Comparison of ENCODE assay signal across 8 cellular contexts in the genomic region with DNA sequence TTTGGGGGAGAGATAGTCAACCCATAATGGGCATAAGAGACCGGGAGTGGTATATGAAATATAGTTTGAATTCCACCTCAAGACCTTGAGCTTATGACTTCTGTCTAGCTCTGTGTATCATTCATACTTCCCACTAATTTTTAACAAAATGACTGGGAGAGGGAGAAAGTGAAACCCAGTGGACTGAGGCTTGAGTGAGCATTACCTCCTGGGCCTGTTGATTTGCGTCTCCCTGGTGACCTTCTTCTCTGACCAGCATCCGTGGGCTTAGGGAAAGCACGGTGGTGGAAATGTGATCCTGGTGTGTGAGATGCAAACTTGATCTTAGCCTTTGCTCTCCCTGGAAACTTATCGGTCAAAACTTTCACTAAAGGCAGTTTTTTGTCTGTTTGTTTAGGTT.
DNase-seq lines count a peak whose midpoint lies in the region; ATAC-seq and TF ChIP-seq lines count a peak whose summit lies in the region.

No MANE protein-coding gene starts in this region.

- peaks cover 10% of the 10 kb centered on the region for H3K9me3 ChIP-seq in DND-41 (ENCODE audit: insufficient read depth, low read length, severe bottlenecking)
- H3K9me3 ChIP-seq in parathyroid adenoma (ENCODE audit: control insufficient read depth, low read length) = no peaks in the 10 kb centered on the region
- H3K9me3 ChIP-seq in SJCRH30 (replicated peaks) = 0 out of 2 replicates have a peak, but pooled peaks cover 3% of the 10 kb centered on the region

- no peak for ATAC-seq in DND-41 (ENCODE audit: insufficient read depth, low read depth)

- no peaks in the 10 kb centered on the region for H4K20me1 ChIP-seq in DND-41 (ENCODE audit: insufficient read depth, low read length)

- no peaks in the 10 kb centered on the region for H3K27me3 ChIP-seq in DND-41 (ENCODE audit: insufficient read depth, low read length, poor library complexity)
- no peaks in the 10 kb centered on the region for H3K27me3 ChIP-seq in parathyroid adenoma (ENCODE audit: control insufficient read depth, insufficient read depth, low read length)
- no peaks in the 10 kb centered on the region for H3K27me3 ChIP-seq in SJCRH30

- H3K36me3 ChIP-seq in DND-41 (ENCODE audit: insufficient read depth, low read length) (peaks cover 82% of the 10 kb centered on the region), parathyroid adenoma (ENCODE audit: control insufficient read depth, insufficient read depth, low read length) (no peaks in the 10 kb centered on the region), SJCRH30 (no peaks in the 10 kb centered on the region; the same call in 1 of the 2 replicates)

- TF ChIP-seq CTCF in DND-41 (IDR thresholded peaks at IDR 0.05; ENCODE audit: borderline replicate concordance, extremely low read depth, low read length, poor library complexity, severe bottlenecking) (no peak), fibroblast of villous mesenchyme (IDR thresholded peaks at IDR 0.05; ENCODE audit: insufficient read depth, low read depth, low read length) (no peak), parathyroid adenoma (IDR thresholded peaks at IDR 0.05) (no peak)

- H3K27ac ChIP-seq in DND-41 (ENCODE audit: low read length) = peak overlapping the region; percentile 66; the same call in 1 of the 2 replicates
- H3K27ac ChIP-seq in parathyroid adenoma = peak overlapping the region; percentile 76
- H3K27ac ChIP-seq in SJCRH30 = no peak overlapping the region

- H3K9ac ChIP-seq in DND-41 (ENCODE audit: low read depth, low read length) (no peak overlapping the region), parathyroid adenoma (no peak overlapping the region)

- intact Hi-C loops in posterior cingulate gyrus (cut with DNase I) = no loop called here

- H2AFZ ChIP-seq in DND-41 (ENCODE audit: low read depth, low read length) (no peak overlapping the region), parathyroid adenoma (no peak overlapping the region)

- peaks cover 46% of the 10 kb centered on the region for H3K79me2 ChIP-seq in DND-41 (ENCODE audit: insufficient read depth, low read length)
- H3K79me2 ChIP-seq in parathyroid adenoma = no peaks in the 10 kb centered on the region

- H3K4me2 ChIP-seq in DND-41 (ENCODE audit: insufficient read depth, low read length) (no peak overlapping the region), parathyroid adenoma (ENCODE audit: low read length) (peak overlapping the region; percentile 38)

- no peak overlapping the region for H3K4me3 ChIP-seq in DND-41 (ENCODE audit: low read depth in 1 of 2, low read length in 2 of 2)
- H3K4me3 ChIP-seq in fibroblast of villous mesenchyme (ENCODE audit: low read depth, low read length) = no peak overlapping the region
- H3K4me3 ChIP-seq in parathyroid adenoma (ENCODE audit: low read depth, low read length) = no peak overlapping the region
- no peak overlapping the region for H3K4me3 ChIP-seq in SJCRH30

- H3K4me1 ChIP-seq in DND-41 (ENCODE audit: insufficient read depth, low read length) (peaks cover 10% of the 10 kb centered on the region), parathyroid adenoma (peaks cover 21% of the 10 kb centered on the region), SJCRH30 (no peaks in the 10 kb centered on the region)

- DNase-seq in DND-41 = no peak
- DNase-seq in NCI-H526 treated with DMSO at 0.1 percent for 48 hours (lab: John Stamatoyannopoulos, UW) = peak; percentile 83
- DNase-seq in fibroblast of villous mesenchyme (ENCODE audit: low read depth) = peak; percentile 65
- DNase-seq in HuH-7.5 (ENCODE audit: low spot score) = no peak
- DNase-seq in stimulated activated CD4-positive, alpha-beta T cell treated with anti-CD3 and anti-CD28 coated beads, Interleukin-4, amount 100 ng/mL, for 1 hour = no peak
- DNase-seq in SJCRH30 = no peak
- DNase-seq in posterior cingulate gyrus = no peak

Comparison
In these comparisons a context has a peak if more than half of its experiments do, and no peak if none do; other contexts are left out.
1. DNase-seq: peak in NCI-H526 treated with DMSO at 0.1 percent for 48 hours (single experiment) and fibroblast of villous mesenchyme (single experiment); none in DND-41 (single experiment), HuH-7.5 (single experiment), stimulated activated CD4-positive, alpha-beta T cell treated with anti-CD3 and anti-CD28 coated beads, Interleukin-4, amount 100 ng/mL, for 1 hour (single experiment), SJCRH30 (0 of 2) and posterior cingulate gyrus (0 of 10).